Comparison of ENCODE assay signal across 1 cellular context in the genomic region with DNA sequence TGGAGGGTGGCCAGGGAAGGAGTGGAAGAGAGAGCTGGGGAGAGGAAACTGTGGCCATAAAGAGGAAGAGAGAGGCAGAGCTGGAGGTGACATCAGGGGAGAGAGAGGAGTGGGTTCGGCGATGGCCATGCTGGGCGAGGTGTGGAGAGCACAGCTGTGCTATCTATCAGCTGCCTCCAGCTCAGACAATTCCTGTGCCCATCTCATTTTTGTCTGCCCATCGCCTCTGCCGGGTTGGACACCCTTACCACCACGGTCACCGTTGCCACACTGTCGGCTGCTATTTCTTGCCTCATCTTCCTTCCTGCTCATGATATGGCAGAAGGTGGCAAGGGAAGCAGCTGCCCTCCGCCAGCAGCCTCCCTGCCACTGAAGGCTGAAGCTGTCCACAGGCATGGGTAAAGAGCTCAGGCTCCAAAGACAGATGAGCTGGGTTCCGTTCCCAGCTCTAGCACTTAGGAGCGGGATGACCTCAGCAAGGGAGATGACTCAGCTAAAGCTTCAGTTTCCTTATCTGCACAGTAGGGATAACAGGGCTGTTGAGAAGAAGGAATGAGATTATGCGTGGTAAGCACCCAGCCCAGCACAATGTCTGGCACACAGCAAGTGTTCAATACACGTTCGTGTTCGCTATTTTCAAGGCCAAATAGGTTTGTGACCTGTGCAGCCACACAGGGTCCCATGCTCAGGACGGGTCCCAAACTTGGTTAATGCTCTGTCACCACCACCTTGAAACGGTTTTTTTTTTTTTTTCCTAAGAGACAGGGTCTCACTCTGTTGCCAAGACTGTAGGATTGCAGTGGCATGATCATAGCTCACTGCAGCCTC.
TF ChIP-seq lines count a peak whose summit lies in the region.

No MANE protein-coding gene starts in this region.

TF ChIP-seq in K562, 482 proteins besides CTCF, POLR2A, EP300 and RAD21 (continued from another document and continues in another):
- no peak for TF ChIP-seq SIX5 (IDR thresholded peaks at IDR 0.05; ENCODE audit: borderline replicate concordance in 1 of 2, insufficient read depth in 1 of 2, low read depth in 1 of 2, low read length in 2 of 2)
- TF ChIP-seq, protein P1, sequence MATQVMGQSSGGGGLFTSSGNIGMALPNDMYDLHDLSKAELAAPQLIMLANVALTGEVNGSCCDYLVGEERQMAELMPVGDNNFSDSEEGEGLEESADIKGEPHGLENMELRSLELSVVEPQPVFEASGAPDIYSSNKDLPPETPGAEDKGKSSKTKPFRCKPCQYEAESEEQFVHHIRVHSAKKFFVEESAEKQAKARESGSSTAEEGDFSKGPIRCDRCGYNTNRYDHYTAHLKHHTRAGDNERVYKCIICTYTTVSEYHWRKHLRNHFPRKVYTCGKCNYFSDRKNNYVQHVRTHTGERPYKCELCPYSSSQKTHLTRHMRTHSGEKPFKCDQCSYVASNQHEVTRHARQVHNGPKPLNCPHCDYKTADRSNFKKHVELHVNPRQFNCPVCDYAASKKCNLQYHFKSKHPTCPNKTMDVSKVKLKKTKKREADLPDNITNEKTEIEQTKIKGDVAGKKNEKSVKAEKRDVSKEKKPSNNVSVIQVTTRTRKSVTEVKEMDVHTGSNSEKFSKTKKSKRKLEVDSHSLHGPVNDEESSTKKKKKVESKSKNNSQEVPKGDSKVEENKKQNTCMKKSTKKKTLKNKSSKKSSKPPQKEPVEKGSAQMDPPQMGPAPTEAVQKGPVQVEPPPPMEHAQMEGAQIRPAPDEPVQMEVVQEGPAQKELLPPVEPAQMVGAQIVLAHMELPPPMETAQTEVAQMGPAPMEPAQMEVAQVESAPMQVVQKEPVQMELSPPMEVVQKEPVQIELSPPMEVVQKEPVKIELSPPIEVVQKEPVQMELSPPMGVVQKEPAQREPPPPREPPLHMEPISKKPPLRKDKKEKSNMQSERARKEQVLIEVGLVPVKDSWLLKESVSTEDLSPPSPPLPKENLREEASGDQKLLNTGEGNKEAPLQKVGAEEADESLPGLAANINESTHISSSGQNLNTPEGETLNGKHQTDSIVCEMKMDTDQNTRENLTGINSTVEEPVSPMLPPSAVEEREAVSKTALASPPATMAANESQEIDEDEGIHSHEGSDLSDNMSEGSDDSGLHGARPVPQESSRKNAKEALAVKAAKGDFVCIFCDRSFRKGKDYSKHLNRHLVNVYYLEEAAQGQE (CRISPR knock-in tag; IDR thresholded peaks at IDR 0.05; ENCODE audit: low read depth): peak; percentile 77
- TF ChIP-seq, protein P2, sequence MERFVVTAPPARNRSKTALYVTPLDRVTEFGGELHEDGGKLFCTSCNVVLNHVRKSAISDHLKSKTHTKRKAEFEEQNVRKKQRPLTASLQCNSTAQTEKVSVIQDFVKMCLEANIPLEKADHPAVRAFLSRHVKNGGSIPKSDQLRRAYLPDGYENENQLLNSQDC (CRISPR knock-in tag; IDR thresholded peaks at IDR 0.05): peak; percentile 19; the same call in 1 of the 2 replicates
- peak; percentile 37; the same call in 1 of the 2 replicates for TF ChIP-seq TRIM28 (IDR thresholded peaks at IDR 0.05)
- TF ChIP-seq ZNF146 (CRISPR knock-in tag; IDR thresholded peaks at IDR 0.05; ENCODE audit: unreplicated experiment): peak; percentile 85
- TF ChIP-seq ZNF212 (CRISPR knock-in tag; IDR thresholded peaks at IDR 0.05): peak; percentile 61; the same call in 1 of the 2 replicates
- peak; percentile 58; the same call in 1 of the 2 replicates for TF ChIP-seq ZNF324 (CRISPR knock-in tag; IDR thresholded peaks at IDR 0.05)
- TF ChIP-seq, protein P3, sequence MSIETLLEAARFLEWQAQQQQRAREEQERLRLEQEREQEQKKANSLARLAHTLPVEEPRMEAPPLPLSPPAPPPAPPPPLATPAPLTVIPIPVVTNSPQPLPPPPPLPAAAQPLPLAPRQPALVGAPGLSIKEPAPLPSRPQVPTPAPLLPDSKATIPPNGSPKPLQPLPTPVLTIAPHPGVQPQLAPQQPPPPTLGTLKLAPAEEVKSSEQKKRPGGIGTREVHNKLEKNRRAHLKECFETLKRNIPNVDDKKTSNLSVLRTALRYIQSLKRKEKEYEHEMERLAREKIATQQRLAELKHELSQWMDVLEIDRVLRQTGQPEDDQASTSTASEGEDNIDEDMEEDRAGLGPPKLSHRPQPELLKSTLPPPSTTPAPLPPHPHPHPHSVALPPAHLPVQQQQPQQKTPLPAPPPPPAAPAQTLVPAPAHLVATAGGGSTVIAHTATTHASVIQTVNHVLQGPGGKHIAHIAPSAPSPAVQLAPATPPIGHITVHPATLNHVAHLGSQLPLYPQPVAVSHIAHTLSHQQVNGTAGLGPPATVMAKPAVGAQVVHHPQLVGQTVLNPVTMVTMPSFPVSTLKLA (conservative IDR thresholded peaks at IDR 0.05): peak in 1 of 2 experiments; percentile 74; a peak in 3 of 4 replicates
- TF ChIP-seq PTTG1 (tag; IDR thresholded peaks at IDR 0.05; ENCODE audit: low read depth): peak; percentile 44
- TF ChIP-seq, protein P4, sequence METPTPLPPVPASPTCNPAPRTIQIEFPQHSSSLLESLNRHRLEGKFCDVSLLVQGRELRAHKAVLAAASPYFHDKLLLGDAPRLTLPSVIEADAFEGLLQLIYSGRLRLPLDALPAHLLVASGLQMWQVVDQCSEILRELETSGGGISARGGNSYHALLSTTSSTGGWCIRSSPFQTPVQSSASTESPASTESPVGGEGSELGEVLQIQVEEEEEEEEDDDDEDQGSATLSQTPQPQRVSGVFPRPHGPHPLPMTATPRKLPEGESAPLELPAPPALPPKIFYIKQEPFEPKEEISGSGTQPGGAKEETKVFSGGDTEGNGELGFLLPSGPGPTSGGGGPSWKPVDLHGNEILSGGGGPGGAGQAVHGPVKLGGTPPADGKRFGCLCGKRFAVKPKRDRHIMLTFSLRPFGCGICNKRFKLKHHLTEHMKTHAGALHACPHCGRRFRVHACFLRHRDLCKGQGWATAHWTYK (CRISPR knock-in tag; IDR thresholded peaks at IDR 0.05): peak; percentile 96
- TF ChIP-seq, protein P5, sequence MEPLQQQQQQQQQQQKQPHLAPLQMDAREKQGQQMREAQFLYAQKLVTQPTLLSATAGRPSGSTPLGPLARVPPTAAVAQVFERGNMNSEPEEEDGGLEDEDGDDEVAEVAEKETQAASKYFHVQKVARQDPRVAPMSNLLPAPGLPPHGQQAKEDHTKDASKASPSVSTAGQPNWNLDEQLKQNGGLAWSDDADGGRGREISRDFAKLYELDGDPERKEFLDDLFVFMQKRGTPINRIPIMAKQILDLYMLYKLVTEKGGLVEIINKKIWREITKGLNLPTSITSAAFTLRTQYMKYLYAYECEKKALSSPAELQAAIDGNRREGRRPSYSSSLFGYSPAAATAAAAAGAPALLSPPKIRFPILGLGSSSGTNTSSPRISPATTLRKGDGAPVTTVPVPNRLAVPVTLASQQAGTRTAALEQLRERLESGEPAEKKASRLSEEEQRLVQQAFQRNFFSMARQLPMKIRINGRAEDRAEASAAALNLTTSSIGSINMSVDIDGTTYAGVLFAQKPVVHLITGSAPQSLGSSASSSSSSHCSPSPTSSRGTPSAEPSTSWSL (CRISPR knock-in tag; IDR thresholded peaks at IDR 0.05; ENCODE audit: borderline replicate concordance): peak; percentile 78; the same call in 1 of the 2 replicates
- peak; percentile 90 for TF ChIP-seq HDAC2 (IDR thresholded peaks at IDR 0.05)
- TF ChIP-seq BRD9 (IDR thresholded peaks at IDR 0.05; ENCODE audit: low read depth, partially characterized antibody): peak; percentile 79
- TF ChIP-seq, protein P6, sequence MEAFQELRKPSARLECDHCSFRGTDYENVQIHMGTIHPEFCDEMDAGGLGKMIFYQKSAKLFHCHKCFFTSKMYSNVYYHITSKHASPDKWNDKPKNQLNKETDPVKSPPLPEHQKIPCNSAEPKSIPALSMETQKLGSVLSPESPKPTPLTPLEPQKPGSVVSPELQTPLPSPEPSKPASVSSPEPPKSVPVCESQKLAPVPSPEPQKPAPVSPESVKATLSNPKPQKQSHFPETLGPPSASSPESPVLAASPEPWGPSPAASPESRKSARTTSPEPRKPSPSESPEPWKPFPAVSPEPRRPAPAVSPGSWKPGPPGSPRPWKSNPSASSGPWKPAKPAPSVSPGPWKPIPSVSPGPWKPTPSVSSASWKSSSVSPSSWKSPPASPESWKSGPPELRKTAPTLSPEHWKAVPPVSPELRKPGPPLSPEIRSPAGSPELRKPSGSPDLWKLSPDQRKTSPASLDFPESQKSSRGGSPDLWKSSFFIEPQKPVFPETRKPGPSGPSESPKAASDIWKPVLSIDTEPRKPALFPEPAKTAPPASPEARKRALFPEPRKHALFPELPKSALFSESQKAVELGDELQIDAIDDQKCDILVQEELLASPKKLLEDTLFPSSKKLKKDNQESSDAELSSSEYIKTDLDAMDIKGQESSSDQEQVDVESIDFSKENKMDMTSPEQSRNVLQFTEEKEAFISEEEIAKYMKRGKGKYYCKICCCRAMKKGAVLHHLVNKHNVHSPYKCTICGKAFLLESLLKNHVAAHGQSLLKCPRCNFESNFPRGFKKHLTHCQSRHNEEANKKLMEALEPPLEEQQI (IDR thresholded peaks at IDR 0.05): 0 out of 2 replicates have a peak, but pooled peaks have one; percentile 57
- TF ChIP-seq HOXB6 (CRISPR knock-in tag; IDR thresholded peaks at IDR 0.05; ENCODE audit: borderline replicate concordance): 0 out of 2 replicates have a peak, but pooled peaks have one; percentile 15
- TF ChIP-seq SMAD3 (CRISPR knock-in tag; conservative IDR thresholded peaks at IDR 0.05): peak; percentile 76
- peak; percentile 92 for TF ChIP-seq NCOR1 (IDR thresholded peaks at IDR 0.05)
- no peak for TF ChIP-seq TAF15 (IDR thresholded peaks at IDR 0.05; ENCODE audit: low read depth, low read length)
- 0 out of 2 replicates have a peak, but pooled peaks have one; percentile 37 for TF ChIP-seq TCFL5 (CRISPR knock-in tag; conservative IDR thresholded peaks at IDR 0.05)
- TF ChIP-seq SNRNP70 (optimal IDR thresholded peaks at IDR 0.05; ENCODE audit: low read depth, low read length): no peak
- peak; percentile 68 for TF ChIP-seq ZNF24 (IDR thresholded peaks at IDR 0.05)
- TF ChIP-seq FOXK1 (CRISPR knock-in tag; IDR thresholded peaks at IDR 0.05; ENCODE audit: borderline replicate concordance): peak; percentile 87; the same call in 1 of the 2 replicates
- TF ChIP-seq PURB (CRISPR knock-in tag; IDR thresholded peaks at IDR 0.05; ENCODE audit: low read depth): no peak
- TF ChIP-seq ATF1 (CRISPR knock-in tag; IDR thresholded peaks at IDR 0.05): no peak
- peak; percentile 89 for TF ChIP-seq ATF1 (tag; IDR thresholded peaks at IDR 0.05)
- TF ChIP-seq, protein P7, sequence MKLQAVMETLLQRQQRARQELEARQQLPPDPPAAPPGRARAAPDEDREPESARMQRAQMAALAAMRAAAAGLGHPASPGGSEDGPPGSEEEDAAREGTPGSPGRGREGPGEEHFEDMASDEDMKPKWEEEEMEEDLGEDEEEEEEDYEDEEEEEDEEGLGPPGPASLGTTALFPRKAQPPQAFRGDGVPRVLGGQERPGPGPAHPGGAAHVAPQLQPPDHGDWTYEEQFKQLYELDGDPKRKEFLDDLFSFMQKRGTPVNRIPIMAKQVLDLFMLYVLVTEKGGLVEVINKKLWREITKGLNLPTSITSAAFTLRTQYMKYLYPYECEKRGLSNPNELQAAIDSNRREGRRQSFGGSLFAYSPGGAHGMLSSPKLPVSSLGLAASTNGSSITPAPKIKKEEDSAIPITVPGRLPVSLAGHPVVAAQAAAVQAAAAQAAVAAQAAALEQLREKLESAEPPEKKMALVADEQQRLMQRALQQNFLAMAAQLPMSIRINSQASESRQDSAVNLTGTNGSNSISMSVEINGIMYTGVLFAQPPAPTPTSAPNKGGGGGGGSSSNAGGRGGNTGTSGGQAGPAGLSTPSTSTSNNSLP (IDR thresholded peaks at IDR 0.05; ENCODE audit: borderline replicate concordance, low read depth, low read length): peak; percentile 37; the same call in 1 of the 2 replicates
- peak; percentile 69; the same call in 1 of the 2 replicates for TF ChIP-seq ZNF561 (CRISPR knock-in tag; conservative IDR thresholded peaks at IDR 0.05)
- TF ChIP-seq, protein P8, sequence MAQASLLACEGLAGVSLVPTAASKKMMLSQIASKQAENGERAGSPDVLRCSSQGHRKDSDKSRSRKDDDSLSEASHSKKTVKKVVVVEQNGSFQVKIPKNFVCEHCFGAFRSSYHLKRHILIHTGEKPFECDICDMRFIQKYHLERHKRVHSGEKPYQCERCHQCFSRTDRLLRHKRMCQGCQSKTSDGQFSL (CRISPR knock-in tag; IDR thresholded peaks at IDR 0.05): no peak
- TF ChIP-seq, protein P8 (tag; IDR thresholded peaks at IDR 0.05): peak in 1 of 2 experiments; percentile 45; a peak in 1 of 4 replicates
- TF ChIP-seq HEY1 (CRISPR knock-in tag; IDR thresholded peaks at IDR 0.05; ENCODE audit: borderline replicate concordance): peak; percentile 92
- no peak for TF ChIP-seq CHD4 (IDR thresholded peaks at IDR 0.05; ENCODE audit: insufficient read depth, insufficient replicate concordance, low read depth, low read length, poor library complexity, severe bottlenecking)
- TF ChIP-seq, protein P9, sequence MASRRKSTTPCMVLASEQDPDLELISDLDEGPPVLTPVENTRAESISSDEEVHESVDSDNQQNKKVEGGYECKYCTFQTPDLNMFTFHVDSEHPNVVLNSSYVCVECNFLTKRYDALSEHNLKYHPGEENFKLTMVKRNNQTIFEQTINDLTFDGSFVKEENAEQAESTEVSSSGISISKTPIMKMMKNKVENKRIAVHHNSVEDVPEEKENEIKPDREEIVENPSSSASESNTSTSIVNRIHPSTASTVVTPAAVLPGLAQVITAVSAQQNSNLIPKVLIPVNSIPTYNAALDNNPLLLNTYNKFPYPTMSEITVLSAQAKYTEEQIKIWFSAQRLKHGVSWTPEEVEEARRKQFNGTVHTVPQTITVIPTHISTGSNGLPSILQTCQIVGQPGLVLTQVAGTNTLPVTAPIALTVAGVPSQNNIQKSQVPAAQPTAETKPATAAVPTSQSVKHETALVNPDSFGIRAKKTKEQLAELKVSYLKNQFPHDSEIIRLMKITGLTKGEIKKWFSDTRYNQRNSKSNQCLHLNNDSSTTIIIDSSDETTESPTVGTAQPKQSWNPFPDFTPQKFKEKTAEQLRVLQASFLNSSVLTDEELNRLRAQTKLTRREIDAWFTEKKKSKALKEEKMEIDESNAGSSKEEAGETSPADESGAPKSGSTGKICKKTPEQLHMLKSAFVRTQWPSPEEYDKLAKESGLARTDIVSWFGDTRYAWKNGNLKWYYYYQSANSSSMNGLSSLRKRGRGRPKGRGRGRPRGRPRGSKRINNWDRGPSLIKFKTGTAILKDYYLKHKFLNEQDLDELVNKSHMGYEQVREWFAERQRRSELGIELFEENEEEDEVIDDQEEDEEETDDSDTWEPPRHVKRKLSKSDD (conservative IDR thresholded peaks at IDR 0.05; ENCODE audit: low read length): no peak
- TF ChIP-seq, protein P10, sequence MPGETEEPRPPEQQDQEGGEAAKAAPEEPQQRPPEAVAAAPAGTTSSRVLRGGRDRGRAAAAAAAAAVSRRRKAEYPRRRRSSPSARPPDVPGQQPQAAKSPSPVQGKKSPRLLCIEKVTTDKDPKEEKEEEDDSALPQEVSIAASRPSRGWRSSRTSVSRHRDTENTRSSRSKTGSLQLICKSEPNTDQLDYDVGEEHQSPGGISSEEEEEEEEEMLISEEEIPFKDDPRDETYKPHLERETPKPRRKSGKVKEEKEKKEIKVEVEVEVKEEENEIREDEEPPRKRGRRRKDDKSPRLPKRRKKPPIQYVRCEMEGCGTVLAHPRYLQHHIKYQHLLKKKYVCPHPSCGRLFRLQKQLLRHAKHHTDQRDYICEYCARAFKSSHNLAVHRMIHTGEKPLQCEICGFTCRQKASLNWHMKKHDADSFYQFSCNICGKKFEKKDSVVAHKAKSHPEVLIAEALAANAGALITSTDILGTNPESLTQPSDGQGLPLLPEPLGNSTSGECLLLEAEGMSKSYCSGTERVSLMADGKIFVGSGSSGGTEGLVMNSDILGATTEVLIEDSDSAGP (CRISPR knock-in tag; IDR thresholded peaks at IDR 0.05): peak; percentile 57; the same call in 1 of the 2 replicates
- peak; percentile 87; the same call in 1 of the 2 replicates for TF ChIP-seq ZNF133 (CRISPR knock-in tag; IDR thresholded peaks at IDR 0.05)
- peak; percentile 89 for TF ChIP-seq CREM (IDR thresholded peaks at IDR 0.05; ENCODE audit: low read depth)
- peak; percentile 77; the same call in 1 of the 2 replicates for TF ChIP-seq KLF16 (IDR thresholded peaks at IDR 0.05)
